ENCODE assay signal across 10 cellular contexts in genomic region chr11:63610604-63611394, GRCh38. TPM values are rescaled to one million over a fixed set of nuclear protein-coding genes. Genes with fewer than 3 reads are reported as not detected.
A peak's percentile ranks its signal among the peaks of the same experiment; 100 is the strongest.
DNase-seq lines count a peak whose midpoint lies in the region; ATAC-seq, FAIRE-seq and TF ChIP-seq lines count a peak whose summit lies in the region.
"Had no signal": no experiment of that assay in that cellular context is flagged by ENCODE, and none has a peak within 500 bp of the region (broad histone marks: within the 10 kb centered on the region; RNA-seq: fewer than 3 reads in every experiment).

No MANE protein-coding gene starts in this region.

- ATAC-seq in heart right ventricle (peak in 3 of 8 donors; percentile 2 to 38 (median 12)), Right ventricle myocardium superior (ENCODE audit: poor library complexity) (no peak)

- H2AFZ ChIP-seq in astrocyte (ENCODE audit: low read depth, low read length): no peak overlapping the region

- H3K27ac ChIP-seq in heart right ventricle: peak overlapping the region in 9 of 10 donors; percentile 66 to 95 (median 79)
- H3K27ac ChIP-seq in astrocyte (ENCODE audit: low read depth, low read length): no peak overlapping the region
- H3K27ac ChIP-seq in layer of hippocampus (ENCODE audit: low read depth, low read length): peak overlapping the region; percentile 73
- H3K27ac ChIP-seq in transverse colon: peak overlapping the region; percentile 16 to 57 (median 46)

- TF ChIP-seq CTCF in heart right ventricle (IDR thresholded peaks at IDR 0.05) (no peak), astrocyte (IDR thresholded peaks at IDR 0.05; ENCODE audit: insufficient read depth, low read depth, low read length) (no peak), transverse colon (IDR thresholded peaks at IDR 0.05) (peak in 2 of 5 experiments; percentile 12 to 28)

- H3K27me3 ChIP-seq in heart right ventricle: peaks cover 0 to 21% (median 0%) of the 10 kb centered on the region in 7 donors
- H3K27me3 ChIP-seq in astrocyte (ENCODE audit: insufficient read depth, low read length): no peaks in the 10 kb centered on the region
- H3K27me3 ChIP-seq in layer of hippocampus (ENCODE audit: control insufficient read depth, insufficient read depth, low read length): no peaks in the 10 kb centered on the region
- no peaks in the 10 kb centered on the region for H3K27me3 ChIP-seq in transverse colon
- H3K27me3 ChIP-seq: upper lobe of left lung had no signal

- no peak for FAIRE-seq in astrocyte (lab: Jason Lieb, UNC)

- H3K4me3 Mint-ChIP-seq in astrocyte (ENCODE audit: unreplicated experiment): no peak overlapping the region
- no peak overlapping the region for H3K4me3 Mint-ChIP-seq in activated T-helper 2 cell treated with anti-CD3 and anti-CD28 coated beads, Interferon-gamma antibody, Interleukin-2, Interleukin-4, amounts not matched to agents 10 μg/mL and 5 μg/mL and 100 μg/mL, durations not matched to agents 14 hours and 24 hours and 36 hours (ENCODE audit: low read depth)

- TF ChIP-seq EP300 in transverse colon (IDR thresholded peaks at IDR 0.05; ENCODE audit: low read depth): no peak

- H3K27ac Mint-ChIP-seq in astrocyte (ENCODE audit: unreplicated experiment): no peak overlapping the region
- no peak overlapping the region for H3K27ac Mint-ChIP-seq in activated T-helper 2 cell treated with anti-CD3 and anti-CD28 coated beads, Interferon-gamma antibody, Interleukin-2, Interleukin-4, amounts not matched to agents 10 μg/mL and 5 μg/mL and 100 μg/mL, durations not matched to agents 14 hours and 24 hours and 36 hours

- H3K27me3 Mint-ChIP-seq in astrocyte (ENCODE audit: low read depth, unreplicated experiment): peaks cover 2% of the 10 kb centered on the region
- H3K27me3 Mint-ChIP-seq in activated T-helper 2 cell treated with anti-CD3 and anti-CD28 coated beads, Interferon-gamma antibody, Interleukin-2, Interleukin-4, amounts not matched to agents 10 μg/mL and 5 μg/mL and 100 μg/mL, durations not matched to agents 14 hours and 24 hours and 36 hours (ENCODE audit: low read depth): peaks cover 23% of the 10 kb centered on the region

- peaks cover 3% of the 10 kb centered on the region for H3K79me2 ChIP-seq in astrocyte (ENCODE audit: insufficient read depth, low read length)

- in situ Hi-C loops in transverse colon (cut with MboI; ENCODE audit: low pct_ligation_motif_present in 1 of 4, low pct_unique_long_range_greater_than_20kb in 1 of 4, low sequenced_read_pairs in 3 of 4): no loop called here

- H3K4me1 Mint-ChIP-seq in astrocyte (ENCODE audit: low read depth, unreplicated experiment): peaks cover 29% of the 10 kb centered on the region
- peaks cover 20% of the 10 kb centered on the region for H3K4me1 Mint-ChIP-seq in activated T-helper 2 cell treated with anti-CD3 and anti-CD28 coated beads, Interferon-gamma antibody, Interleukin-2, Interleukin-4, amounts not matched to agents 10 μg/mL and 5 μg/mL and 100 μg/mL, durations not matched to agents 14 hours and 24 hours and 36 hours (ENCODE audit: low read depth)

- H3K4me1 ChIP-seq in heart right ventricle (peaks cover 11 to 58% (median 46%) of the 10 kb centered on the region in 9 donors), astrocyte (ENCODE audit: insufficient read depth, low read length) (peaks cover 40% of the 10 kb centered on the region), transverse colon (peaks cover 14 to 43% (median 21%) of the 10 kb centered on the region in 4 donors)

- TF ChIP-seq POLR2A in transverse colon (IDR thresholded peaks at IDR 0.05): no peak

- DNase-seq in heart right ventricle: peak in 1 of 2 donors; percentile 23
- no peak for DNase-seq in Right ventricle myocardium superior
- peak; percentile 9 for DNase-seq in astrocyte (ENCODE audit: low read depth)
- no peak for DNase-seq in transverse colon
- no peak for DNase-seq in activated T-helper 2 cell treated with anti-CD3 and anti-CD28 coated beads, Interferon-gamma antibody, Interleukin-2, Interleukin-4, amounts not matched to agents 10 μg/mL and 5 μg/mL and 100 μg/mL, durations not matched to agents 14 hours and 24 hours and 36 hours (ENCODE audit: low spot score)
- no peak for DNase-seq in amniotic stem cell (lab: John Stamatoyannopoulos, UW)
- DNase-seq in HPDE6-E6E7 (ENCODE audit: extremely low spot score): no peak

- H3K36me3 ChIP-seq in heart right ventricle: peaks cover 0 to 2% (median 0%) of the 10 kb centered on the region in 9 donors
- no peaks in the 10 kb centered on the region for H3K36me3 ChIP-seq in astrocyte (ENCODE audit: insufficient read depth, low read length)
- no peaks in the 10 kb centered on the region for H3K36me3 ChIP-seq in transverse colon
- H3K36me3 ChIP-seq: upper lobe of left lung had no signal

- peak overlapping the region in 6 of 10 donors; percentile 9 to 21 (median 12) for H3K4me3 ChIP-seq in heart right ventricle
- no peak overlapping the region for H3K4me3 ChIP-seq in astrocyte (ENCODE audit: insufficient read depth, low read depth, low read length)
- peak overlapping the region in 1 of 4 donors; percentile 6 for H3K4me3 ChIP-seq in transverse colon

- H3K9me3 Mint-ChIP-seq in astrocyte (ENCODE audit: unreplicated experiment): no peaks in the 10 kb centered on the region
- H3K9me3 Mint-ChIP-seq in activated T-helper 2 cell treated with anti-CD3 and anti-CD28 coated beads, Interferon-gamma antibody, Interleukin-2, Interleukin-4, amounts not matched to agents 10 μg/mL and 5 μg/mL and 100 μg/mL, durations not matched to agents 14 hours and 24 hours and 36 hours: no peaks in the 10 kb centered on the region

- H3K9ac ChIP-seq in astrocyte (ENCODE audit: low read length): no peak overlapping the region

- no peaks in the 10 kb centered on the region for H3K36me3 Mint-ChIP-seq in astrocyte (ENCODE audit: low read depth, unreplicated experiment)
- H3K36me3 Mint-ChIP-seq in activated T-helper 2 cell treated with anti-CD3 and anti-CD28 coated beads, Interferon-gamma antibody, Interleukin-2, Interleukin-4, amounts not matched to agents 10 μg/mL and 5 μg/mL and 100 μg/mL, durations not matched to agents 14 hours and 24 hours and 36 hours (ENCODE audit: low read depth): no peaks in the 10 kb centered on the region

- peak overlapping the region; percentile 63 for H3K4me2 ChIP-seq in astrocyte (ENCODE audit: low read length)

- 47 to 62% methylated on average over 14 of the region's 14 CpGs for WGBS in heart right ventricle, 2 donors
- WGBS in transverse colon (ENCODE audit: low coverage in 1 of 2), 2 donors: 61 to 65% methylated on average over 10 to 14 of the region's 14 CpGs

- intact Hi-C loops in heart right ventricle (cut with DNase I) (loop anchor here in 2 of 10 donors (5.0 to 10.0 kb wide), 3 partner anchors 33 to 76 kb away; partner anchors contain the start of gene PLAAT4 (in 1 of the 2)), Right ventricle myocardium superior (cut with DNase I) (no loop called here), transverse colon (cut with DNase I; ENCODE audit: low total_unique reads) (no loop called here)
- intact Hi-C loops in activated T-helper 2 cell treated with anti-CD3 and anti-CD28 coated beads, Interferon-gamma antibody, Interleukin-2, Interleukin-4, amounts not matched to agents 10 μg/mL and 5 μg/mL and 100 μg/mL, durations not matched to agents 14 hours and 24 hours and 36 hours (cut with micrococcal nuclease): loop anchor here (5.0 kb wide), 3 partner anchors 43 to 118 kb away; partner anchors contain the start of genes PLAAT4 and PLAAT5

- H3K9me3 ChIP-seq in heart right ventricle: no peaks in the 10 kb centered on the region
- H3K9me3 ChIP-seq in astrocyte (ENCODE audit: insufficient read depth, low read depth, low read length): no peaks in the 10 kb centered on the region
- H3K9me3 ChIP-seq in transverse colon: no peaks in the 10 kb centered on the region
- H3K9me3 ChIP-seq: upper lobe of left lung had no signal

- H4K20me1 ChIP-seq in astrocyte (ENCODE audit: insufficient read depth, low read length): no peaks in the 10 kb centered on the region

RNA-seq across cellular contexts. Expression of gene PLAAT3, which starts 3.4 kb away (rescaled TPM):
- total RNA-seq in heart right ventricle (100 to 1,000 TPM in 9 of 10 donors, 10 to 100 TPM in 1; 82.8 to 211 (median 137) TPM), Right ventricle myocardium superior (169 TPM), astrocyte (11.5 and 15.5 TPM in 2 replicates), transverse colon (10 to 100 TPM in 3 of 4 donors, 1 to 10 TPM in 1; 8.6 to 16.7 (median 10.5) TPM)
- 100 to 1,000 TPM; 118 to 159 TPM for polyA plus RNA-seq in heart right ventricle
- total RNA-seq in activated T-helper 2 cell treated with anti-CD3 and anti-CD28 coated beads, Interferon-gamma antibody, Interleukin-2, Interleukin-4, amounts not matched to agents 10 μg/mL and 5 μg/mL and 100 μg/mL, durations not matched to agents 14 hours and 24 hours and 36 hours: 15.2 and 17.3 TPM in 2 replicates

RNA-seq across cellular contexts. Expression of gene PLAAT2, which starts 47.6 kb away (rescaled TPM):
- total RNA-seq in heart right ventricle (1 to 10 TPM in 1 of 10 donors, under 1 TPM in 1, not detected in 8; 0.35 to 3.7 TPM), Right ventricle myocardium superior (0.73 TPM), astrocyte (0.52 TPM in 1 of 2 replicates, not detected in the other), transverse colon (10 to 100 TPM in 3 of 4 donors, not detected in 1; 38.7 to 47.9 (median 43.0) TPM)
- polyA plus RNA-seq in heart right ventricle: not detected
- not detected in 2 replicates for total RNA-seq in activated T-helper 2 cell treated with anti-CD3 and anti-CD28 coated beads, Interferon-gamma antibody, Interleukin-2, Interleukin-4, amounts not matched to agents 10 μg/mL and 5 μg/mL and 100 μg/mL, durations not matched to agents 14 hours and 24 hours and 36 hours
- total RNA-seq: dermis microvascular lymphatic vessel endothelial cell had no signal
